8 cellular contexts compared by ENCODE assay signal in the genomic region with DNA sequence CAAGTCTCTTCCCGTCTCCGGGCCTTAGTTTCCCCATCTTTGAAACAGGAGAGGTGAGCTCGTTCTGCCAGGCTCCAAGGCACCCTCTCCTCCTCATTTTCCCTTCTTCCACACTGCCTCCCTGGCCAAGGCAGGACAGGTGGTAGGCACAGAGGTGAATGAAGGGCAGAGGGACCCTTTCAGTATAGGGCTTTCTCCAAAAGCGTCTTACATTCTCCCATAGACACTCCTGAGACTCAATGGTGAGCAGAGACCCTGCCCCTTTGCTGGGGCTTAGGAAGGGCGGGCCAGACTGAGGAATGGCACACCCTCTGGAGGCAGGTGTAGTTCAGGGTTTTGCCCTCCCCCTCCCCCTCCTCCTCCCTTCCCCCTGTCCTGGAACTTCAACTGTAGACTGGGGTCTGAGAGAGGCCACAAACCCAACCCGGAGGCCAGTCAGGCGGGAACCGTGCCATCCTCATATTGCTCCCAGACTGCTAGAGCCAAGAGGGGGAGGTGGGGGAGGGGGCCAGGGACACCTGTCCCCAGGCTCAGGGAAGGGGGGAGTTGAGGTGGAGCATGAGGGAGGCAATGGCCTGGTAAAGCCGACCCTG. TPM values are rescaled to one million over a fixed set of nuclear protein-coding genes. Genes with fewer than 3 reads are reported as not detected.
DNase-seq lines count a peak whose midpoint lies in the region; ATAC-seq and TF ChIP-seq lines count a peak whose summit lies in the region.

No MANE protein-coding gene starts in this region.

- in situ Hi-C loops in GM13977 (cut with MboI; ENCODE audit: low pct_unique_long_range_greater_than_20kb, low sequenced_read_pairs, unreplicated experiment), result no loop called here

- TF ChIP-seq CTCF in Caco-2 (IDR thresholded peaks at IDR 0.05; ENCODE audit: insufficient read depth in 1 of 2, low read depth in 1 of 2, low read length in 1 of 2, severe bottlenecking in 1 of 2, unreplicated experiment in 1 of 2), result no peak
- no peak for TF ChIP-seq CTCF in dorsolateral prefrontal cortex (IDR thresholded peaks at IDR 0.05 in 54 of 56, conservative IDR thresholded peaks at IDR 0.05 in 2 of 56; ENCODE audit: low read depth in 1 of 56, partially characterized antibody in 56 of 56)
- TF ChIP-seq CTCF in neural crest cell (conservative IDR thresholded peaks at IDR 0.05), result no peak
- no peak for TF ChIP-seq CTCF in GM13977 (IDR thresholded peaks at IDR 0.05; ENCODE audit: extremely low read depth, insufficient read depth, missing control alignments)

- H3K36me3 Mint-ChIP-seq in Caco-2 (ENCODE audit: insufficient read depth, unreplicated experiment) (peaks cover 48% of the 10 kb centered on the region), neural crest cell (ENCODE audit: low read depth) (peaks cover 5% of the 10 kb centered on the region)

- DNase-seq in Caco-2, result peak in 1 of 2 experiments; percentile 30
- DNase-seq in NCI-H1105 treated with DMSO at 0.1 percent for 48 hours (lab: John Stamatoyannopoulos, UW), result peak; percentile 83
- no peak for DNase-seq in dorsolateral prefrontal cortex
- no peak for DNase-seq in neural crest cell (ENCODE audit: low read depth, low spot score)
- DNase-seq in GM13977 (ENCODE audit: low spot score), result no peak
- DNase-seq in NCI-H446 treated with DMSO at 0.1 percent for 48 hours (lab: John Stamatoyannopoulos, UW), result no peak
- no peak for DNase-seq in activated CD4-positive, CD25-positive, alpha-beta regulatory T cell (lab: John Stamatoyannopoulos, UW)

- peaks cover 2% of the 10 kb centered on the region for H3K36me3 ChIP-seq in Caco-2 (ENCODE audit: control insufficient read depth, insufficient read depth, low read length)

- peaks cover 18% of the 10 kb centered on the region for H3K4me1 ChIP-seq in Caco-2

- H3K27me3 Mint-ChIP-seq in Caco-2 (ENCODE audit: insufficient read depth, unreplicated experiment) (no peaks in the 10 kb centered on the region), neural crest cell (ENCODE audit: low read depth) (peaks cover 22% of the 10 kb centered on the region)

- CTCF ChIA-PET in Caco-2 (lab: Charles Lee), result interaction anchor here (0.8 to 1.3 kb wide), 2 partner anchors 56 to 96 kb away, joined by 3 to 4 read pairs; no protein-coding TSS in a partner anchor

- H3K4me1 Mint-ChIP-seq in Caco-2 (ENCODE audit: low read depth, unreplicated experiment), result no peaks in the 10 kb centered on the region
- H3K4me1 Mint-ChIP-seq in neural crest cell, result peaks cover 42% of the 10 kb centered on the region

- H3K9me3 ChIP-seq in Caco-2, result no peaks in the 10 kb centered on the region

- no peaks in the 10 kb centered on the region for H3K9me3 Mint-ChIP-seq in Caco-2 (ENCODE audit: unreplicated experiment)
- H3K9me3 Mint-ChIP-seq in neural crest cell, result no peaks in the 10 kb centered on the region

- intact Hi-C loops in Caco-2 (cut with micrococcal nuclease; ENCODE audit: unreplicated experiment), result loop anchor here (5.0 kb wide), 1 partner anchor 87 kb away; a partner anchor contains a TSS
- intact Hi-C loops in dorsolateral prefrontal cortex (cut with DNase I), result loop anchor here (2.0 to 5.0 kb wide), 2 partner anchors 66 to 108 kb away; a partner anchor contains a TSS

- POLR2A ChIA-PET in Caco-2 (lab: Charles Lee), result no interaction called here

- H3K27ac ChIP-seq in dorsolateral prefrontal cortex, result peak overlapping the region in 42 of 59 donors; percentile 9 to 99 (median 86)

- no peaks in the 10 kb centered on the region for H3K27me3 ChIP-seq in Caco-2 (replicated peaks; ENCODE audit: control insufficient read depth, insufficient read depth, low read length)
- no peaks in the 10 kb centered on the region for H3K27me3 ChIP-seq in dorsolateral prefrontal cortex

- H3K4me3 ChIP-seq in Caco-2 (ENCODE audit: low read depth, low read length) (peak overlapping the region; percentile 85), dorsolateral prefrontal cortex (peak overlapping the region; percentile 69 to 96 (median 90))

- H3K27ac Mint-ChIP-seq in Caco-2 (ENCODE audit: unreplicated experiment) (peak overlapping the region; percentile 63), neural crest cell (ENCODE audit: unreplicated experiment) (no peak overlapping the region)

- no peak for ATAC-seq in HG03097 (IDR thresholded peaks at IDR 0.05; ENCODE audit: low FRiP score, unreplicated experiment)

- no TSS peak for BruUV-seq in Caco-2 (replicated peaks; lab: Mats Ljungman, UMichigan)

- H3K4me3 Mint-ChIP-seq in Caco-2 (ENCODE audit: unreplicated experiment), result peak overlapping the region; percentile 89
- peak overlapping the region; percentile 85 for H3K4me3 Mint-ChIP-seq in neural crest cell

RNA-seq across cellular contexts. Expression of a gene that starts 1.9 kb away (rescaled TPM):
- 25.3 and 26.2 TPM in 2 replicates for total RNA-seq in Caco-2 (2022)
- total RNA-seq in dorsolateral prefrontal cortex, result 10 to 100 TPM in 104 of 120 experiments, 1 to 10 TPM in 16; 6.3 to 25.0 (median 12.5) TPM
- 16.4 and 20.8 TPM in 2 replicates for total RNA-seq in neural crest cell

RNA-seq across cellular contexts. Expression of a gene that starts 6.8 kb away (rescaled TPM):
- total RNA-seq in Caco-2 (2022) (1.6 and 3.2 TPM in 2 replicates), dorsolateral prefrontal cortex (1 to 10 TPM; 1.8 to 8.1 (median 4.2) TPM), neural crest cell (0.68 TPM in 2 replicates)

RNA-seq across cellular contexts. Expression of a gene that starts 7.5 kb away (rescaled TPM):
- total RNA-seq in Caco-2 (2022) (7.2 and 7.5 TPM in 2 replicates), dorsolateral prefrontal cortex (100 to 1,000 TPM in 116 of 120 experiments, 10 to 100 TPM in 4; 58.4 to 222 (median 157) TPM), neural crest cell (17.0 and 19.4 TPM in 2 replicates)

RNA-seq across cellular contexts. Expression of a gene that starts 15.8 kb away (rescaled TPM):
- total RNA-seq in Caco-2 (2022) (23.8 and 26.5 TPM in 2 replicates), dorsolateral prefrontal cortex (100 to 1,000 TPM in 77 of 120 experiments, 10 to 100 TPM in 43; 64.3 to 154 (median 106) TPM), neural crest cell (18.7 and 20.7 TPM in 2 replicates)
